ENCODE assay signal across 6 cellular contexts in the genomic region with DNA sequence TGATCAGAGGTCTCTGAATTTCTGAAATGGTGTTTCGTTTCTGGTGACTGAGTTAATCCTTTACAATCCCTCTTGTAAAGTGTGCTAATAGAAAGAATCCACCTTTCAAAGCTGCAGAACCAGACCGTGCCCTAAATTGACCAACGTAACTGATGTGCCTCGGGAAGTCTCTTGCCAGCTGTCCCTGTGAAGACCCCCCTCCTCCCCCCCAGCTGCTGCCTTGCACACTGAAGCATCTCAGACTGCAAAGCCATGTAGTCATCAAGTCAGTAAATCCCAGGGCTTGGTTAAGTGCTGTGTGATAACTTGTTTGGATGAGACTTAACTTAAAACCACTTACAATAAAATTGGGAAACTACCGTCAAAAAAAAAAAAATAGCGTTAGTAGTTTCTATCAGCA.
A peak's percentile ranks its signal among the peaks of the same experiment; 100 is the strongest.
DNase-seq lines count a peak whose midpoint lies in the region; FAIRE-seq and TF ChIP-seq lines count a peak whose summit lies in the region.
"Not testable (repeated sequence)": the region's sequence is repeated elsewhere in the genome, so short reads cannot be mapped to it uniquely, and the experiment has no call there.

No MANE protein-coding gene starts in this region.

- not testable (repeated sequence) for H3K23me2 ChIP-seq in H1 (ENCODE audit: low read depth, low read length)

- H2BK120ac ChIP-seq in H1 (replicated peaks; ENCODE audit: low read depth, low read length): not testable (repeated sequence)

- not testable (repeated sequence) for TF ChIP-seq POLR2A in H1 (IDR thresholded peaks at IDR 0.05; ENCODE audit: control extremely low read depth in 1 of 2, low read depth in 2 of 2, low read length in 2 of 2)

- WGBS in H1 (ENCODE audit: extremely low coverage in 1 of 2, insufficient coverage in 1 of 2, insufficient read length in 1 of 2, insufficient replicate concordance in 2 of 2, low coverage in 1 of 2, low lambda C conversion rate in 2 of 2, missing lambda C conversion rate in 1 of 2), 2 experiments: 92% methylated on average over 6 of the region's 6 CpGs; no CpG with 5 or more reads in 1 of the 2 experiments

- not testable (repeated sequence) for TF ChIP-seq CTCF in D721Med (IDR thresholded peaks at IDR 0.05; ENCODE audit: insufficient read depth, missing control alignments); WERI-Rb-1 (IDR thresholded peaks at IDR 0.05; ENCODE audit: low read depth, low read length); H1 (IDR thresholded peaks at IDR 0.05; ENCODE audit: control extremely low read depth in 1 of 3, insufficient read depth in 1 of 3, low read depth in 1 of 3, low read length in 3 of 3)

- not testable (repeated sequence) for TF ChIP-seq EP300 in H1 (IDR thresholded peaks at IDR 0.05; ENCODE audit: borderline replicate concordance in 1 of 2, low read depth in 2 of 2, low read length in 2 of 2)

- DNase-seq in D721Med (ENCODE audit: insufficient read length, low spot score); H1 (ENCODE audit: low read depth in 1 of 2, low spot score in 2 of 2): not testable (repeated sequence)
- DNase-seq in NCI-H2171 treated with DMSO at 0.1 percent for 48 hours (lab: John Stamatoyannopoulos, UW): peak; percentile 39
- peak; percentile 90 for DNase-seq in NCI-H82 (lab: John Stamatoyannopoulos, UW)
- DNase-seq in WERI-Rb-1: peak; percentile 92
- DNase-seq in retina: peak; percentile 15

- POLR2A ChIA-PET in H1 (lab: Charles Lee; ENCODE audit: partially characterized antibody): not testable (repeated sequence)

- H4K20me1 ChIP-seq in H1 (replicated peaks in 1 of 2; ENCODE audit: control insufficient read depth in 1 of 2, insufficient read depth in 2 of 2, low read length in 2 of 2): not testable (repeated sequence)

- H3K23ac ChIP-seq in H1 (ENCODE audit: insufficient read length): not testable (repeated sequence)

- H3K18ac ChIP-seq in H1 (ENCODE audit: extremely low read depth, low read length): not testable (repeated sequence)

- H4K91ac ChIP-seq in H1 (replicated peaks; ENCODE audit: insufficient read length, low read length): not testable (repeated sequence)

- not testable (repeated sequence) for H4K5ac ChIP-seq in H1 (ENCODE audit: insufficient read length, low read depth, low read length)

- not testable (repeated sequence) for H2AFZ ChIP-seq in H1 (ENCODE audit: low read length)

- H3K36me3 ChIP-seq in WERI-Rb-1; H1 (ENCODE audit: control insufficient read depth in 2 of 4, insufficient read depth in 4 of 4, low read length in 3 of 4): not testable (repeated sequence)

- H3K4me1 ChIP-seq in H1 (replicated peaks in 1 of 4; ENCODE audit: control insufficient read depth in 3 of 4, insufficient read depth in 4 of 4, low read length in 3 of 4): not testable (repeated sequence)

- not testable (repeated sequence) for H2BK5ac ChIP-seq in H1 (ENCODE audit: low read depth, low read length)

- peak overlapping the region; percentile 82 for H3K27ac ChIP-seq in WERI-Rb-1
- not testable (repeated sequence) for H3K27ac ChIP-seq in H1 (ENCODE audit: low read depth, low read length)

- H2BK15ac ChIP-seq in H1 (ENCODE audit: low read length): not testable (repeated sequence)

- H2BK20ac ChIP-seq in H1 (ENCODE audit: low read length): not testable (repeated sequence)

- H2BK12ac ChIP-seq in H1 (ENCODE audit: low read depth, low read length): not testable (repeated sequence)

- not testable (repeated sequence) for H4K8ac ChIP-seq in H1 (ENCODE audit: extremely low read depth, insufficient read depth, low read length)

- H3K27me3 ChIP-seq in WERI-Rb-1 (ENCODE audit: insufficient read depth, low read depth, severe bottlenecking); H1 (replicated peaks in 1 of 4; ENCODE audit: control insufficient read depth in 3 of 4, extremely low read depth in 1 of 4, insufficient read depth in 3 of 4, low read length in 3 of 4): not testable (repeated sequence)

- H3K79me1 ChIP-seq in H1 (ENCODE audit: low read depth, low read length): not testable (repeated sequence)

- not testable (repeated sequence) for H3K4ac ChIP-seq in H1 (replicated peaks; ENCODE audit: insufficient read length, low read depth, low read length)

- H3K9ac ChIP-seq in H1 (replicated peaks in 1 of 4; ENCODE audit: extremely low read depth in 1 of 4, low read depth in 3 of 4, low read length in 3 of 4): not testable (repeated sequence)

- 0 out of 2 replicates have a peak overlapping the region, but pooled peaks have one; percentile 7 for H3K4me3 ChIP-seq in WERI-Rb-1 (ENCODE audit: low read depth, low read length)
- H3K4me3 ChIP-seq in H1 (ENCODE audit: extremely low read depth in 1 of 4, insufficient read depth in 2 of 4, low read depth in 3 of 4, low read length in 4 of 4): not testable (repeated sequence)

- TF ChIP-seq RAD21 in H1 (IDR thresholded peaks at IDR 0.05 in 1 of 2, conservative IDR thresholded peaks at IDR 0.05 in 1 of 2; ENCODE audit: low read depth in 2 of 2, low read length in 2 of 2): not testable (repeated sequence)

- H3K14ac ChIP-seq in H1 (ENCODE audit: insufficient read length): not testable (repeated sequence)

- H2AK5ac ChIP-seq in H1 (ENCODE audit: low read depth, low read length): not testable (repeated sequence)

- H3K79me2 ChIP-seq in H1 (ENCODE audit: control insufficient read depth in 1 of 2, insufficient read depth in 2 of 2, low read length in 2 of 2): not testable (repeated sequence)

- CTCF ChIA-PET in H1 (lab: Charles Lee; ENCODE audit: partially characterized antibody): interaction anchor here (0.6 kb wide), 1 partner anchor 568 kb away, joined by 4 read pairs; no protein-coding TSS in a partner anchor

- not testable (repeated sequence) for H3K4me2 ChIP-seq in H1 (ENCODE audit: insufficient read depth in 1 of 2, low read depth in 2 of 2, low read length in 2 of 2)

- peaks cover 26% of the 10 kb centered on the region for H3K9me3 ChIP-seq in WERI-Rb-1 (ENCODE audit: severe bottlenecking)
- H3K9me3 ChIP-seq in H1 (ENCODE audit: insufficient read depth in 2 of 2, low read depth in 1 of 2, low read length in 1 of 2): peaks cover 15 to 16% of the 10 kb centered on the region in 2 experiments

- FAIRE-seq in D721Med (lab: Jason Lieb, UNC) (peak; percentile 89), H1 (lab: Jason Lieb, UNC) (peak; percentile 19)

- H3K56ac ChIP-seq in H1 (replicated peaks; ENCODE audit: insufficient read length, low read depth, low read length): not testable (repeated sequence)
